Comparison of ENCODE assay signal across 11 cellular contexts in the genomic region with DNA sequence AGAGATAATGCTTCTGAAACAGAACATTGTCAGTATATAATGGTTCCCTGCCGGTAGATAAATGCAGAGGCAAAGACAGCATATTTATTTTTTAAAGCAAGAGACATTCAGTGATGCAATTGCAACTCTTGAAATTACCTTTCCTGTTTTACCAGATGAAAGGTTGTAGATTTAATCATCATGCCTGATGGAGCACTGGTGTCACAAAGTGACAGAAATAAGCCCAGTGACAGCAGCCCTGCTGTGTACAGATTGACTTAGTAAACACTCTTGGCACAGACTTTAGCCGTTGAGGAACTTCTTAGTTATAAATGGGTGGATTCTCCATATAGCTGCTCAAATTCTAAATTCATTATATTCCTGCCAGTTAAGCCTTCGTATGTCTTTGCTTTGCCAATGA.
DNase-seq lines count a peak whose midpoint lies in the region; ATAC-seq and TF ChIP-seq lines count a peak whose summit lies in the region.
"Had no signal": no experiment of that assay in that cellular context is flagged by ENCODE, and none has a peak within 500 bp of the region (broad histone marks: within the 10 kb centered on the region; RNA-seq: fewer than 3 reads in every experiment).

No MANE protein-coding gene starts in this region.

- no peak overlapping the region for H3K4me3 Mint-ChIP-seq in activated naive CD4-positive, alpha-beta T cell treated with anti-CD3 and anti-CD28 coated beads, Interleukin-2, amount 10 ng/mL, durations not matched to agents 7 days and 5 days
- H3K4me3 Mint-ChIP-seq in central memory CD8-positive, alpha-beta T cell = no peak overlapping the region
- H3K4me3 Mint-ChIP-seq: neural crest cell had no signal

- no peak for TF ChIP-seq CTCF in tibial artery (IDR thresholded peaks at IDR 0.05)

- no peaks in the 10 kb centered on the region for H3K9me3 ChIP-seq in tibial artery
- H3K9me3 ChIP-seq: BE2C had no signal

- intact Hi-C loops in tibial artery (cut with DNase I; ENCODE audit: low total_unique reads) = no loop called here

- peaks cover 47% of the 10 kb centered on the region for H3K4me1 Mint-ChIP-seq in activated naive CD4-positive, alpha-beta T cell treated with anti-CD3 and anti-CD28 coated beads, Interleukin-2, amount 10 ng/mL, durations not matched to agents 7 days and 5 days
- H3K4me1 Mint-ChIP-seq in central memory CD8-positive, alpha-beta T cell = peaks cover 25% of the 10 kb centered on the region

- DNase-seq in activated naive CD4-positive, alpha-beta T cell treated with Interleukin-2 at 50 U/mL for 16 hours = peak; percentile 6
- no peak for DNase-seq in activated naive CD4-positive, alpha-beta T cell treated with anti-CD3 and anti-CD28 coated beads, Interleukin-2, amount 10 ng/mL, durations not matched to agents 7 days and 5 days
- DNase-seq in NCI-H1930 (lab: John Stamatoyannopoulos, UW) (peak; percentile 70 to 71), tibial artery (no peak), NCI-H187 treated with DMSO at 0.1 percent for 48 hours (lab: John Stamatoyannopoulos, UW) (no peak), retina (no peak)
- DNase-seq in central memory CD8-positive, alpha-beta T cell (ENCODE audit: low spot score in 2 of 2) = no peak
- no peak for DNase-seq in effector CD8-positive, alpha-beta T cell (lab: John Stamatoyannopoulos, UW)
- DNase-seq: BE2C, islet precursor cell had no signal

- H3K4me3 ChIP-seq in tibial artery = no peak overlapping the region

- peaks cover 0 to 26% (median 3%) of the 10 kb centered on the region in 4 donors for H3K4me1 ChIP-seq in tibial artery
- H3K4me1 ChIP-seq: BE2C had no signal

- CTCF ChIA-PET in activated naive CD4-positive, alpha-beta T cell treated with anti-CD3 and anti-CD28 coated beads, Interleukin-2, amount 10 ng/mL, durations not matched to agents 7 days and 5 days (lab: Charles Lee) = no interaction called here

- H3K36me3 Mint-ChIP-seq in activated naive CD4-positive, alpha-beta T cell treated with anti-CD3 and anti-CD28 coated beads, Interleukin-2, amount 10 ng/mL, durations not matched to agents 7 days and 5 days = no peaks in the 10 kb centered on the region
- no peaks in the 10 kb centered on the region for H3K36me3 Mint-ChIP-seq in central memory CD8-positive, alpha-beta T cell (ENCODE audit: insufficient read depth)

- ATAC-seq in central memory CD8-positive, alpha-beta T cell (replicated peaks; ENCODE audit: extremely low read depth, poor library complexity, severe bottlenecking) = no peak

- H3K27ac Mint-ChIP-seq in activated naive CD4-positive, alpha-beta T cell treated with anti-CD3 and anti-CD28 coated beads, Interleukin-2, amount 10 ng/mL, durations not matched to agents 7 days and 5 days = no peak overlapping the region
- peak overlapping the region; percentile 75 for H3K27ac Mint-ChIP-seq in central memory CD8-positive, alpha-beta T cell (ENCODE audit: low read depth)

- peak overlapping the region; percentile 8 to 62 for H3K27ac ChIP-seq in tibial artery

- H3K27me3 Mint-ChIP-seq in activated naive CD4-positive, alpha-beta T cell treated with anti-CD3 and anti-CD28 coated beads, Interleukin-2, amount 10 ng/mL, durations not matched to agents 7 days and 5 days = no peaks in the 10 kb centered on the region
- no peaks in the 10 kb centered on the region for H3K27me3 Mint-ChIP-seq in central memory CD8-positive, alpha-beta T cell

- no peaks in the 10 kb centered on the region for H3K36me3 ChIP-seq in tibial artery
- H3K36me3 ChIP-seq: BE2C had no signal

- no peaks in the 10 kb centered on the region for H3K27me3 ChIP-seq in tibial artery

- no peaks in the 10 kb centered on the region for H3K9me3 Mint-ChIP-seq in activated naive CD4-positive, alpha-beta T cell treated with anti-CD3 and anti-CD28 coated beads, Interleukin-2, amount 10 ng/mL, durations not matched to agents 7 days and 5 days
- no peaks in the 10 kb centered on the region for H3K9me3 Mint-ChIP-seq in central memory CD8-positive, alpha-beta T cell
- H3K9me3 Mint-ChIP-seq: neural crest cell had no signal

Comparison
In these comparisons a context has a peak if more than half of its experiments do, and no peak if none do; other contexts are left out.
1. DNase-seq: peak in activated naive CD4-positive, alpha-beta T cell treated with Interleukin-2 at 50 U/mL for 16 hours (single experiment) and NCI-H1930 (2 of 2); none in activated naive CD4-positive, alpha-beta T cell treated with anti-CD3 and anti-CD28 coated beads, Interleukin-2, amount 10 ng/mL, durations not matched to agents 7 days and 5 days (single experiment), central memory CD8-positive, alpha-beta T cell (0 of 2), tibial artery (0 of 2), NCI-H187 treated with DMSO at 0.1 percent for 48 hours (single experiment), retina (single experiment) and effector CD8-positive, alpha-beta T cell (single experiment).